13 cellular contexts compared by ENCODE assay signal in genomic region chr2:173940208-173941020, GRCh38. TPM values are rescaled to one million over a fixed set of nuclear protein-coding genes. Genes with fewer than 3 reads are reported as not detected.
DNase-seq lines count a peak whose midpoint lies in the region; ATAC-seq and TF ChIP-seq lines count a peak whose summit lies in the region.
"Had no signal": no experiment of that assay in that cellular context is flagged by ENCODE, and none has a peak within 500 bp of the region (broad histone marks: within the 10 kb centered on the region; RNA-seq: fewer than 3 reads in every experiment).

No MANE protein-coding gene starts in this region.

- TF ChIP-seq RAD21 in SK-N-SH (IDR thresholded peaks at IDR 0.05; ENCODE audit: low read length) = no peak

- peak overlapping the region; percentile 7 to 46 for H3K27ac Mint-ChIP-seq in natural killer cell treated with Interleukin-12 subunit alpha and Interleukin-12 subunit beta and Interleukin-15 and Interleukin-18, amount 100 ng/mL, for 72 hours

- H3K36me3 ChIP-seq in SK-N-SH (replicated peaks in 1 of 2; ENCODE audit: control insufficient read depth in 1 of 2, insufficient read depth in 2 of 2, low read length in 1 of 2) (peaks cover 0 to 8% of the 10 kb centered on the region in 2 experiments), SU-DHL-6 (ENCODE audit: low read length) (no peaks in the 10 kb centered on the region; the same call in 1 of the 2 replicates)

- no peak for TF ChIP-seq EP300 in SK-N-SH (IDR thresholded peaks at IDR 0.05; ENCODE audit: borderline replicate concordance in 1 of 2, low read depth in 1 of 2, low read length in 1 of 2)

- H3K9me3 ChIP-seq in SK-N-SH = no peaks in the 10 kb centered on the region
- no peaks in the 10 kb centered on the region for H3K9me3 ChIP-seq in SU-DHL-6 (ENCODE audit: insufficient read depth, low read length)
- H3K9me3 ChIP-seq: MG63 had no signal

- H3K9ac ChIP-seq in SK-N-SH (no peak overlapping the region), SU-DHL-6 (ENCODE audit: low read length) (no peak overlapping the region; the same call in 1 of the 2 replicates)

- CTCF ChIA-PET in SK-N-SH (lab: Yijun Ruan, JAX) = no interaction called here

- H3K4me3 Mint-ChIP-seq in natural killer cell treated with Interleukin-12 subunit alpha and Interleukin-12 subunit beta and Interleukin-15 and Interleukin-18, amount 100 ng/mL, for 72 hours = peak overlapping the region; percentile 37
- H3K4me3 Mint-ChIP-seq: neural crest cell had no signal

- POLR2A ChIA-PET in SK-N-SH (lab: Yijun Ruan, JAX) = no interaction called here

- TF ChIP-seq CTCF in SK-N-SH (IDR thresholded peaks at IDR 0.05) (no peak), SU-DHL-6 (IDR thresholded peaks at IDR 0.05; ENCODE audit: insufficient read depth, low read length, poor library complexity, severe bottlenecking) (no peak)

- no peaks in the 10 kb centered on the region for H3K9me3 Mint-ChIP-seq in natural killer cell treated with Interleukin-12 subunit alpha and Interleukin-12 subunit beta and Interleukin-15 and Interleukin-18, amount 100 ng/mL, for 72 hours
- H3K9me3 Mint-ChIP-seq: neural crest cell had no signal

- H3K27ac ChIP-seq in SK-N-SH (ENCODE audit: low read depth in 2 of 2, low read length in 1 of 2) = peak overlapping the region in 1 of 2 experiments; percentile 48; a peak in 2 of 4 replicates
- H3K27ac ChIP-seq in SU-DHL-6 (ENCODE audit: low read depth, low read length) = no peak overlapping the region

- peaks cover 10% of the 10 kb centered on the region for H3K36me3 Mint-ChIP-seq in natural killer cell treated with Interleukin-12 subunit alpha and Interleukin-12 subunit beta and Interleukin-15 and Interleukin-18, amount 100 ng/mL, for 72 hours

- peaks cover 92% of the 10 kb centered on the region for H4K20me1 ChIP-seq in SK-N-SH (ENCODE audit: insufficient read depth)
- peaks cover 68% of the 10 kb centered on the region for H4K20me1 ChIP-seq in SU-DHL-6 (ENCODE audit: low read depth, low read length)

- WGBS in SK-N-SH (ENCODE audit: low lambda C conversion rate) = 90% methylated on average over 5 of the region's 5 CpGs

- H3K4me1 Mint-ChIP-seq in natural killer cell treated with Interleukin-12 subunit alpha and Interleukin-12 subunit beta and Interleukin-15 and Interleukin-18, amount 100 ng/mL, for 72 hours (ENCODE audit: low read depth in 2 of 2) = peaks cover 44 to 60% of the 10 kb centered on the region in 2 donors

- H3K27me3 ChIP-seq in SK-N-SH (ENCODE audit: insufficient read depth) = no peaks in the 10 kb centered on the region
- H3K27me3 ChIP-seq in SU-DHL-6 (ENCODE audit: low read length) = no peaks in the 10 kb centered on the region
- H3K27me3 ChIP-seq: MG63 had no signal

- no peak overlapping the region for H2AFZ ChIP-seq in SK-N-SH (ENCODE audit: low read depth)
- H2AFZ ChIP-seq in SU-DHL-6 (ENCODE audit: low read depth, low read length, severe bottlenecking) = no peak overlapping the region

- intact Hi-C loops in left ventricle myocardium superior (cut with micrococcal nuclease) = no loop called here

- no peak for DNase-seq in SK-N-SH
- DNase-seq in natural killer cell treated with Interleukin-12 subunit alpha and Interleukin-12 subunit beta and Interleukin-15 and Interleukin-18, amount 100 ng/mL, for 72 hours (ENCODE audit: low spot score) = no peak
- DNase-seq in amniotic stem cell (lab: John Stamatoyannopoulos, UW) = no peak
- no peak for DNase-seq in left ventricle myocardium superior
- no peak for DNase-seq in NCI-H1105 (lab: John Stamatoyannopoulos, UW)
- DNase-seq: activated CD8-positive, alpha-beta memory T cell treated with anti-CD3 and anti-CD28 coated beads, Interleukin-2, amount 50 U/mL, for 48 hours; GDM1; NCI-H774 had no signal

- H3K4me1 ChIP-seq in SK-N-SH (ENCODE audit: control insufficient read depth in 1 of 2, insufficient read depth in 2 of 2, low read depth in 1 of 2, low read length in 1 of 2) = peaks cover 11 to 12% of the 10 kb centered on the region in 2 experiments; a peak in 3 of 4 replicates

- H3K4me3 ChIP-seq in SK-N-SH (ENCODE audit: low read depth in 2 of 2, low read length in 1 of 2) (no peak overlapping the region), SU-DHL-6 (ENCODE audit: insufficient read depth, low read length, poor library complexity, severe bottlenecking) (no peak overlapping the region)
- H3K4me3 ChIP-seq: MG63 had no signal

- H3F3A ChIP-seq in SK-N-SH (replicated peaks; ENCODE audit: insufficient read depth) (peaks cover 21% of the 10 kb centered on the region), SU-DHL-6 (ENCODE audit: insufficient read depth) (peaks cover 12% of the 10 kb centered on the region; the same call in 1 of the 2 replicates)

- H3K4me2 ChIP-seq in SK-N-SH = 0 out of 2 replicates have a peak overlapping the region, but pooled peaks have one; percentile 5
- H3K4me2 ChIP-seq in SU-DHL-6 (ENCODE audit: low read depth, low read length, poor library complexity, severe bottlenecking) = peak overlapping the region; percentile 3

- H3K9me2 ChIP-seq in SK-N-SH (no peaks in the 10 kb centered on the region), SU-DHL-6 (replicated peaks; ENCODE audit: insufficient read depth, low read length) (no peaks in the 10 kb centered on the region)

- ATAC-seq in SK-N-SH treated with all-trans-retinoic acid at 6 μM for 48 hours (no peak), GM19324 (IDR thresholded peaks at IDR 0.05; ENCODE audit: low FRiP score, unreplicated experiment) (peak; percentile 47), left ventricle myocardium superior (no peak)
- ATAC-seq in natural killer cell treated with Interleukin-12 subunit alpha and Interleukin-12 subunit beta and Interleukin-15 and Interleukin-18, amount 100 ng/mL, for 72 hours = no peak

- H3K27me3 Mint-ChIP-seq in natural killer cell treated with Interleukin-12 subunit alpha and Interleukin-12 subunit beta and Interleukin-15 and Interleukin-18, amount 100 ng/mL, for 72 hours = no peaks in the 10 kb centered on the region

- H3K79me2 ChIP-seq in SK-N-SH (ENCODE audit: insufficient read depth) (peaks cover 100% of the 10 kb centered on the region), SU-DHL-6 (ENCODE audit: insufficient read depth, low read length) (peaks cover 100% of the 10 kb centered on the region)

TF ChIP-seq in SK-N-SH, 30 proteins besides CTCF, POLR2A, EP300 and RAD21 (continues in another document):
- TF ChIP-seq NFIC (IDR thresholded peaks at IDR 0.05; ENCODE audit: borderline replicate concordance) (no peak), MXI1 (IDR thresholded peaks at IDR 0.05; ENCODE audit: low read depth, low read length) (no peak), YY1 (IDR thresholded peaks at IDR 0.05; ENCODE audit: low read depth) (no peak), RFX5 (IDR thresholded peaks at IDR 0.05; ENCODE audit: low read length) (no peak), FOXJ3 (CRISPR knock-in tag; IDR thresholded peaks at IDR 0.05) (no peak), USF2 (IDR thresholded peaks at IDR 0.05; ENCODE audit: borderline replicate concordance, low read depth, low read length) (no peak)

TF ChIP-seq in SK-N-SH treated with all-trans-retinoic acid at 6 μM for 48 hours, 23 proteins besides CTCF, POLR2A, EP300 and RAD21 (continues in another document):
- TF ChIP-seq ZFP3 (CRISPR knock-in tag; IDR thresholded peaks at IDR 0.05) = no peak
- TF ChIP-seq ZC3H10 (CRISPR knock-in tag; IDR thresholded peaks at IDR 0.05) = no peak
- no peak for TF ChIP-seq ISL1 (CRISPR knock-in tag; IDR thresholded peaks at IDR 0.05)
- no peak for TF ChIP-seq BACH2 (CRISPR knock-in tag; IDR thresholded peaks at IDR 0.05; ENCODE audit: borderline replicate concordance)
- TF ChIP-seq TCF4 (CRISPR knock-in tag; IDR thresholded peaks at IDR 0.05; ENCODE audit: borderline replicate concordance) = no peak
- no peak for TF ChIP-seq RARB (CRISPR knock-in tag; IDR thresholded peaks at IDR 0.05)
- no peak for TF ChIP-seq GLIS3 (CRISPR knock-in tag; IDR thresholded peaks at IDR 0.05)
- no peak for TF ChIP-seq ARNTL (CRISPR knock-in tag; IDR thresholded peaks at IDR 0.05; ENCODE audit: borderline replicate concordance, low read depth)
- no peak for TF ChIP-seq POU6F1 (CRISPR knock-in tag; IDR thresholded peaks at IDR 0.05; ENCODE audit: borderline replicate concordance, low read depth)
- TF ChIP-seq TOX (CRISPR knock-in tag; IDR thresholded peaks at IDR 0.05; ENCODE audit: borderline replicate concordance) = no peak
- TF ChIP-seq ZFP30 (CRISPR knock-in tag; IDR thresholded peaks at IDR 0.05) = no peak
- TF ChIP-seq ZNF8 (CRISPR knock-in tag; IDR thresholded peaks at IDR 0.05) = no peak
- no peak for TF ChIP-seq PATZ1 (CRISPR knock-in tag; IDR thresholded peaks at IDR 0.05; ENCODE audit: borderline replicate concordance)

RNA-seq across cellular contexts. Expression of gene SP3, which starts 24.8 kb away (rescaled TPM):
- polyA plus RNA-seq in SK-N-SH (2012; rRNA removed) = 23.1 and 28.9 TPM in 2 replicates
- 25.0 and 30.2 TPM in 2 replicates for polyA plus RNA-seq in SK-N-SH (2012; cell fraction: cytosol; rRNA removed)
- polyA plus RNA-seq in SK-N-SH (2012; cell fraction: nucleus; rRNA removed) = 12.7 and 27.2 TPM in 2 replicates
- 10 to 100 TPM; 89.5 to 99.5 TPM for total RNA-seq in natural killer cell treated with Interleukin-12 subunit alpha and Interleukin-12 subunit beta and Interleukin-15 and Interleukin-18, amount 100 ng/mL, for 72 hours
- total RNA-seq in left ventricle myocardium superior = 36.7 TPM
